ENCODE assay signal across 28 cellular contexts in the genomic region with DNA sequence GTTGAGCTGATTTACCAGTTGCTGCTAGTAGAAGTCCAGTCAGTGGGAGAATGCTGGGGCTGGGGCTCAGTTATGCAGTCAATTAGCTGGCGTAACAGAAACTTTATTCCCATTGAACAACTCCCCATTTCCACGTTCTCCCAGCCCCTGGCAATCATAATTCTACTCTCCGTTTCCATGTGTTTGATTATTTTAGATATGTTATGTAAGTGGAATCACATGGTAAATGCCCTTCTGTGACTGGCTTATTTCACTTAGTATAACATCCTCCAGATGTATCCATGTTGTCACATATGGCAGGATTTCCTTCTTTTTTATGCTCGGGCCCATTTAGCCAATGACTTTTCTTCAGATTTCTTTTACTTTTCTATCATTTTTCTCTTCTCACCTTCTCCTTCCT.
"Had no signal": no experiment of that assay in that cellular context is flagged by ENCODE, and none has a peak within 500 bp of the region (broad histone marks: within the 10 kb centered on the region; RNA-seq: fewer than 3 reads in every experiment).

No MANE protein-coding gene starts in this region.

- H3K4me1 Mint-ChIP-seq: neural crest cell; stimulated activated effector memory CD8-positive, alpha-beta T cell treated with anti-CD3 and anti-CD28 coated beads, Interleukin-12 subunit alpha, Interleukin-12 subunit beta, amount 100 ng/mL, for 72 hours; stimulated activated naive B cell treated with anti-CD40 and anti-IgM and Interleukin-4, amounts not matched to agents 10 μg/mL and 1 μg/mL and 100 μg/mL, for 72 hours had no signal

- H3K9me3 Mint-ChIP-seq: natural killer cell treated with Interleukin-12 subunit alpha and Interleukin-12 subunit beta and Interleukin-15 and Interleukin-18, amount 100 ng/mL, for 72 hours; nephron progenitor cell; neural crest cell; stimulated activated effector memory CD8-positive, alpha-beta T cell treated with anti-CD3 and anti-CD28 coated beads, Interleukin-12 subunit alpha, Interleukin-12 subunit beta, amount 100 ng/mL, for 72 hours; stimulated activated naive CD8-positive, alpha-beta T cell treated with anti-CD3 and anti-CD28 coated beads, Interleukin-15, Interleukin-2, amounts not matched to agents 100 ng/mL and 50 ng/mL, for 24 hours had no signal

- ATAC-seq: natural killer cell treated with Interleukin-12 subunit alpha and Interleukin-12 subunit beta and Interleukin-15 and Interleukin-18, amount 100 ng/mL, for 72 hours; psoas muscle; right cardiac atrium; right lobe of liver; stimulated activated effector memory CD8-positive, alpha-beta T cell treated with anti-CD3 and anti-CD28 coated beads, Interleukin-12 subunit alpha, Interleukin-12 subunit beta, amount 100 ng/mL, for 72 hours; stimulated activated naive B cell treated with anti-CD40 and anti-IgM and Interleukin-4, amounts not matched to agents 10 μg/mL and 1 μg/mL and 100 μg/mL, for 72 hours had no signal

- H3K27me3 ChIP-seq: ovary, right lobe of liver, sigmoid colon, stomach, thyroid gland, tibial nerve, upper lobe of left lung, vagina had no signal

- H2AFZ ChIP-seq: parathyroid adenoma had no signal

- H3K27ac ChIP-seq: ovary, parathyroid adenoma, psoas muscle, right lobe of liver, sigmoid colon, stomach, thoracic aorta, thyroid gland, tibial nerve, upper lobe of left lung, vagina had no signal

- H3K4me1 ChIP-seq: parathyroid adenoma, psoas muscle, right lobe of liver, sigmoid colon, stomach, thyroid gland, tibial nerve, upper lobe of left lung, vagina had no signal

- H3K79me2 ChIP-seq: parathyroid adenoma had no signal

- H3K9me3 ChIP-seq: ovary, psoas muscle, right lobe of liver, sigmoid colon, stomach, thoracic aorta, thyroid gland, tibial nerve, upper lobe of left lung, vagina had no signal

- DNase-seq: nephron progenitor cell; occipital lobe; ovary; posterior cingulate gyrus; psoas muscle; right cardiac atrium; right lobe of liver; sigmoid colon; small intestine; stimulated activated CD4-positive, alpha-beta T cell treated with anti-CD3 and anti-CD28 coated beads, Interleukin-15, amount 100 ng/mL, for 24 hours; stimulated activated CD4-positive, alpha-beta T cell treated with anti-CD3 and anti-CD28 coated beads, Interleukin-2, amount 100 ng/mL, for 24 hours; stimulated activated CD4-positive, alpha-beta T cell treated with anti-CD3 and anti-CD28 coated beads, Interleukin-2, amount 100 ng/mL, for 48 hours; stimulated activated CD4-positive, alpha-beta T cell treated with anti-CD3 and anti-CD28 coated beads, Interleukin-4, amount 100 ng/mL, for 24 hours; stimulated activated naive B cell treated with anti-CD40 and anti-IgM and Interleukin-4, amounts not matched to agents 10 μg/mL and 1 μg/mL and 100 μg/mL, for 72 hours; stimulated activated naive CD4-positive, alpha-beta T cell treated with Interleukin-2 at 50 U/mL for 16 hours; stomach; thyroid gland; trophoblast cell; upper lobe of left lung had no signal

- H3K4me3 ChIP-seq: ovary, psoas muscle, right lobe of liver, sigmoid colon, stomach, thoracic aorta, thyroid gland, tibial nerve, upper lobe of left lung, vagina had no signal

- H3K27ac Mint-ChIP-seq: natural killer cell treated with Interleukin-12 subunit alpha and Interleukin-12 subunit beta and Interleukin-15 and Interleukin-18, amount 100 ng/mL, for 72 hours; nephron progenitor cell; progenitor cell of endocrine pancreas; stimulated activated effector memory CD8-positive, alpha-beta T cell treated with anti-CD3 and anti-CD28 coated beads, Interleukin-12 subunit alpha, Interleukin-12 subunit beta, amount 100 ng/mL, for 72 hours; stimulated activated naive B cell treated with anti-CD40 and anti-IgM and Interleukin-4, amounts not matched to agents 10 μg/mL and 1 μg/mL and 100 μg/mL, for 72 hours; stimulated activated naive CD8-positive, alpha-beta T cell treated with anti-CD3 and anti-CD28 coated beads, Interleukin-15, Interleukin-2, amounts not matched to agents 100 ng/mL and 50 ng/mL, for 24 hours had no signal

- H3K36me3 Mint-ChIP-seq: natural killer cell treated with Interleukin-12 subunit alpha and Interleukin-12 subunit beta and Interleukin-15 and Interleukin-18, amount 100 ng/mL, for 72 hours; stimulated activated effector memory CD8-positive, alpha-beta T cell treated with anti-CD3 and anti-CD28 coated beads, Interleukin-12 subunit alpha, Interleukin-12 subunit beta, amount 100 ng/mL, for 72 hours; stimulated activated naive B cell treated with anti-CD40 and anti-IgM and Interleukin-4, amounts not matched to agents 10 μg/mL and 1 μg/mL and 100 μg/mL, for 72 hours had no signal

- H3K9ac ChIP-seq: parathyroid adenoma had no signal

- H3K4me3 Mint-ChIP-seq: natural killer cell treated with Interleukin-12 subunit alpha and Interleukin-12 subunit beta and Interleukin-15 and Interleukin-18, amount 100 ng/mL, for 72 hours; nephron progenitor cell; neural crest cell; stimulated activated effector memory CD8-positive, alpha-beta T cell treated with anti-CD3 and anti-CD28 coated beads, Interleukin-12 subunit alpha, Interleukin-12 subunit beta, amount 100 ng/mL, for 72 hours; stimulated activated naive B cell treated with anti-CD40 and anti-IgM and Interleukin-4, amounts not matched to agents 10 μg/mL and 1 μg/mL and 100 μg/mL, for 72 hours; stimulated activated naive CD8-positive, alpha-beta T cell treated with anti-CD3 and anti-CD28 coated beads, Interleukin-15, Interleukin-2, amounts not matched to agents 100 ng/mL and 50 ng/mL, for 24 hours had no signal

- H3K36me3 ChIP-seq: ovary, right lobe of liver, sigmoid colon, stomach, thoracic aorta, thyroid gland, tibial nerve, upper lobe of left lung, vagina had no signal
